Comparison of ENCODE assay signal across 16 cellular contexts in the genomic region with DNA sequence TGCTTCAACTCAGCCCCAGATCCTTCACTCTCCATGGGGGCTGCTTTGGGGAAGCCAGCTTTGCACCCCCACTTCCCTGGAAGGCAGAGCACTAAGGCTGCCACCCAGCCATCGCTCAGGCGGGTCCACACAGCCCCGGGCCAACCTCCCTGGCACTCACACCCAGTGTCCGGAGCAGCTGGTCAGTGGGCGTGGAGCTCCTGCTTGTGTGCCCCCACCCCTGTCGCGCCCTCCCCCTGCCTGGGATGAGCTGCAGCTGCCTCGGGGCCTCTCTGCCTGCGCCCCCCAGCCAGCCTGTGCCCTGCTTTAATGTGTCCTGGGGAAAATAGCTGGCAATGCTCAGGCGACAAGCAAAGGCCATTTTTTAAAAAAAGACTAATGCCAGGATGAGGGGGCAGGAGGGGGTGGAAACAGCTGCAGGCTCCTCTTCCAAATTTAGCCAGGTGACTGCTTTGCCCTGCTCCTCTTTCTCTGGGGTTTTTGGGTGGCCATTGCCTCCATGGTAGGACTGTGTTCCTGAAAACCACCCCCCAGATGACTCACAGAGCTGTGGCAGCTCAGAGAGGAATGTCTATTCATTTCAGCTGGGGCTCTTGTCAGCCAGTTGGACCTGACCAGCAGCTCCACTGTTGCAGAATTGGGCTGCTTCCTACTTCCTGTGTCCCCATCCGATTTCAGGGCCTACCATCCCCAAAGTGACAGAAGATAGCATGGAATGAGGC.
A peak's percentile ranks its signal among the peaks of the same experiment; 100 is the strongest.
DNase-seq lines count a peak whose midpoint lies in the region; ATAC-seq, FAIRE-seq and TF ChIP-seq lines count a peak whose summit lies in the region.
"Had no signal": no experiment of that assay in that cellular context is flagged by ENCODE, and none has a peak within 500 bp of the region (broad histone marks: within the 10 kb centered on the region; RNA-seq: fewer than 3 reads in every experiment).

No MANE protein-coding gene starts in this region.

- TF ChIP-seq CTCF in HepG2 (CRISPR knock-in tag; IDR thresholded peaks at IDR 0.05) (no peak), right lobe of liver (IDR thresholded peaks at IDR 0.05) (no peak), fibroblast of villous mesenchyme (IDR thresholded peaks at IDR 0.05; ENCODE audit: insufficient read depth, low read depth, low read length) (no peak)

- H3K27ac ChIP-seq in HepG2 (ENCODE audit: extremely low read length, insufficient read depth, low read length) = no peak overlapping the region
- H3K27ac ChIP-seq in right lobe of liver = no peak overlapping the region
- H3K27ac ChIP-seq: upper lobe of left lung had no signal

- ATAC-seq in HepG2 (peak; percentile 8; the same call in 1 of the 3 replicates), right lobe of liver (no peak), HG03571 (IDR thresholded peaks at IDR 0.05; ENCODE audit: unreplicated experiment) (no peak)
- ATAC-seq: GM12878 had no signal

- DNase-seq in HepG2 (ENCODE audit: low spot score) = peak; percentile 45
- DNase-seq in right lobe of liver = no peak
- peak; percentile 53 for DNase-seq in SW480 (ENCODE audit: low spot score)
- peak; percentile 22 for DNase-seq in fibroblast of villous mesenchyme (ENCODE audit: low read depth)
- peak; percentile 82 for DNase-seq in urothelium cell line (ENCODE audit: low spot score)
- no peak for DNase-seq in D341Med (ENCODE audit: low spot score)
- DNase-seq in erythroblast (lab: John Stamatoyannopoulos, UW) = no peak
- DNase-seq: 8988T; activated CD4-positive, alpha-beta memory T cell treated with anti-CD3 and anti-CD28 coated beads for 36 hours; activated effector memory CD4-positive, alpha-beta T cell treated with Interleukin-2 at 50 U/mL for 16 hours; NCI-H1105; NCI-H510A treated with DMSO at 0.1 percent for 48 hours; T1000 had no signal

- H3K4me1 ChIP-seq in HepG2 (ENCODE audit: insufficient read depth, low read length) (peaks cover 83% of the 10 kb centered on the region), right lobe of liver (no peaks in the 10 kb centered on the region)

- H4K20me1 ChIP-seq in HepG2 (ENCODE audit: insufficient read depth, low read length) = no peaks in the 10 kb centered on the region

- TF ChIP-seq POLR2A in HepG2 (IDR thresholded peaks at IDR 0.05; ENCODE audit: insufficient read depth in 1 of 2, low read depth in 2 of 2, low read length in 2 of 2) (no peak), right lobe of liver (IDR thresholded peaks at IDR 0.05) (no peak), erythroblast (IDR thresholded peaks at IDR 0.05; ENCODE audit: low read length) (no peak)

- no peak overlapping the region for H3K9ac ChIP-seq in HepG2 (ENCODE audit: insufficient read depth, low read depth, low read length)

- H3K4me3 ChIP-seq in HepG2 (replicated peaks in 1 of 3; ENCODE audit: insufficient read depth in 1 of 3, low read depth in 2 of 3, low read length in 3 of 3) (no peak overlapping the region), right lobe of liver (no peak overlapping the region), fibroblast of villous mesenchyme (ENCODE audit: low read depth, low read length) (no peak overlapping the region)
- H3K4me3 ChIP-seq: GM12878, upper lobe of left lung had no signal

- POLR2A ChIA-PET in HepG2 (lab: Yijun Ruan, JAX) = interaction anchor here (1.0 to 7.0 kb wide), 3 partner anchors 12 to 65 kb away, joined by 3 to 56 read pairs (median 4); partner anchors contain the start of gene CEMIP

- no peaks in the 10 kb centered on the region for H3K79me2 ChIP-seq in HepG2 (ENCODE audit: insufficient read depth, low read length)

- BruUV-seq in HepG2 (replicated peaks; lab: Mats Ljungman, UMichigan) = no TSS peak

- no peaks in the 10 kb centered on the region for H3K27me3 ChIP-seq in HepG2 (ENCODE audit: control insufficient read depth in 1 of 2, insufficient read depth in 2 of 2, low read length in 2 of 2)
- no peaks in the 10 kb centered on the region for H3K27me3 ChIP-seq in right lobe of liver
- H3K27me3 ChIP-seq: upper lobe of left lung had no signal

- WGBS in HepG2 (ENCODE audit: low lambda C conversion rate) = 78% methylated on average over 2 of the region's 11 CpGs
- 60% methylated on average over 1 of the region's 11 CpGs for WGBS in right lobe of liver (ENCODE audit: insufficient coverage, low coverage, low lambda C conversion rate, missing lambda C conversion rate)

- no peak overlapping the region for H3K4me2 ChIP-seq in HepG2 (ENCODE audit: low read depth, low read length)

- TF ChIP-seq EP300 in HepG2 (IDR thresholded peaks at IDR 0.05; ENCODE audit: low read depth in 2 of 2, low read length in 2 of 2) = no peak
- TF ChIP-seq EP300 in HepG2 (CRISPR knock-in tag; IDR thresholded peaks at IDR 0.05; ENCODE audit: borderline replicate concordance) = no peak

- in situ Hi-C loops in HepG2 (cut with HindIII; ENCODE audit: extremely low pct_ligation_motif_present, low pct_unique_long_range_greater_than_20kb) = no loop called here

- FAIRE-seq in HepG2 (lab: Jason Lieb, UNC) (no peak), urothelium cell line (lab: Jason Lieb, UNC) (peak; percentile 77)
- FAIRE-seq: GM12878 had no signal

- H3K9me3 ChIP-seq in HepG2 (ENCODE audit: low read length) (no peaks in the 10 kb centered on the region), right lobe of liver (no peaks in the 10 kb centered on the region)
- H3K9me3 ChIP-seq: upper lobe of left lung had no signal

- peaks cover 9 to 19% of the 10 kb centered on the region in 2 experiments for H3K36me3 ChIP-seq in HepG2 (replicated peaks in 1 of 2; ENCODE audit: control insufficient read depth in 1 of 2, insufficient read depth in 2 of 2, low read length in 2 of 2)
- no peaks in the 10 kb centered on the region for H3K36me3 ChIP-seq in right lobe of liver
- H3K36me3 ChIP-seq: upper lobe of left lung had no signal

- no peak overlapping the region for H2AFZ ChIP-seq in HepG2 (ENCODE audit: low read length)

- intact Hi-C loops in HepG2 (cut with micrococcal nuclease; ENCODE audit: unreplicated experiment) (no loop called here), right lobe of liver (cut with DNase I) (no loop called here)

- CTCF ChIA-PET in HepG2 (lab: Yijun Ruan, JAX; ENCODE audit: low intra/inter-chr PET ratio, low total read pairs) = no interaction called here

- no peak for TF ChIP-seq RAD21 in HepG2 (CRISPR knock-in tag; IDR thresholded peaks at IDR 0.05)

TF ChIP-seq in HepG2, 621 proteins besides CTCF, POLR2A, EP300 and RAD21 (continues in another document):
- TF ChIP-seq TFAP4 (IDR thresholded peaks at IDR 0.05; ENCODE audit: borderline replicate concordance, low read depth) (0 out of 2 replicates have a peak, but pooled peaks have one; percentile 41), POLR2AphosphoS5 (IDR thresholded peaks at IDR 0.05; ENCODE audit: low read depth, low read length) (no peak), YEATS4 (CRISPR knock-in tag; IDR thresholded peaks at IDR 0.05; ENCODE audit: borderline replicate concordance) (no peak), SKI (IDR thresholded peaks at IDR 0.05; ENCODE audit: partially characterized antibody) (no peak), ZNF619 (CRISPR knock-in tag; IDR thresholded peaks at IDR 0.05) (no peak), KDM6A (CRISPR knock-in tag; IDR thresholded peaks at IDR 0.05; ENCODE audit: low read depth) (no peak), ZSCAN29 (CRISPR knock-in tag; conservative IDR thresholded peaks at IDR 0.05) (no peak), HNRNPL (IDR thresholded peaks at IDR 0.05; ENCODE audit: low read depth, low read length) (0 out of 2 replicates have a peak, but pooled peaks have one; percentile 28), HNF4G (IDR thresholded peaks at IDR 0.05; ENCODE audit: borderline replicate concordance, low read depth, low read length) (no peak), HNF4G (CRISPR knock-in tag; IDR thresholded peaks at IDR 0.05; ENCODE audit: borderline replicate concordance, low read depth) (no peak), SMARCC2 (IDR thresholded peaks at IDR 0.05) (no peak), ZNF709 (CRISPR knock-in tag; IDR thresholded peaks at IDR 0.05) (no peak), RBFOX2 (IDR thresholded peaks at IDR 0.05; ENCODE audit: low read depth, low read length) (no peak), TEAD3 (CRISPR knock-in tag; optimal IDR thresholded peaks at IDR 0.05; ENCODE audit: borderline replicate concordance) (peak; percentile 13), FOSL2 (CRISPR knock-in tag; IDR thresholded peaks at IDR 0.05) (peak; percentile 82)
- TF ChIP-seq, protein P1, sequence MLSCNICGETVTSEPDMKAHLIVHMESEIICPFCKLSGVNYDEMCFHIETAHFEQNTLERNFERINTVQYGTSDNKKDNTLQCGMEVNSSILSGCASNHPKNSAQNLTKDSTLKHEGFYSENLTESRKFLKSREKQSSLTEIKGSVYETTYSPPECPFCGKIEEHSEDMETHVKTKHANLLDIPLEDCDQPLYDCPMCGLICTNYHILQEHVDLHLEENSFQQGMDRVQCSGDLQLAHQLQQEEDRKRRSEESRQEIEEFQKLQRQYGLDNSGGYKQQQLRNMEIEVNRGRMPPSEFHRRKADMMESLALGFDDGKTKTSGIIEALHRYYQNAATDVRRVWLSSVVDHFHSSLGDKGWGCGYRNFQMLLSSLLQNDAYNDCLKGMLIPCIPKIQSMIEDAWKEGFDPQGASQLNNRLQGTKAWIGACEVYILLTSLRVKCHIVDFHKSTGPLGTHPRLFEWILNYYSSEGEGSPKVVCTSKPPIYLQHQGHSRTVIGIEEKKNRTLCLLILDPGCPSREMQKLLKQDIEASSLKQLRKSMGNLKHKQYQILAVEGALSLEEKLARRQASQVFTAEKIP (CRISPR knock-in tag; IDR thresholded peaks at IDR 0.05; ENCODE audit: borderline replicate concordance) = no peak
- TF ChIP-seq, protein P2, sequence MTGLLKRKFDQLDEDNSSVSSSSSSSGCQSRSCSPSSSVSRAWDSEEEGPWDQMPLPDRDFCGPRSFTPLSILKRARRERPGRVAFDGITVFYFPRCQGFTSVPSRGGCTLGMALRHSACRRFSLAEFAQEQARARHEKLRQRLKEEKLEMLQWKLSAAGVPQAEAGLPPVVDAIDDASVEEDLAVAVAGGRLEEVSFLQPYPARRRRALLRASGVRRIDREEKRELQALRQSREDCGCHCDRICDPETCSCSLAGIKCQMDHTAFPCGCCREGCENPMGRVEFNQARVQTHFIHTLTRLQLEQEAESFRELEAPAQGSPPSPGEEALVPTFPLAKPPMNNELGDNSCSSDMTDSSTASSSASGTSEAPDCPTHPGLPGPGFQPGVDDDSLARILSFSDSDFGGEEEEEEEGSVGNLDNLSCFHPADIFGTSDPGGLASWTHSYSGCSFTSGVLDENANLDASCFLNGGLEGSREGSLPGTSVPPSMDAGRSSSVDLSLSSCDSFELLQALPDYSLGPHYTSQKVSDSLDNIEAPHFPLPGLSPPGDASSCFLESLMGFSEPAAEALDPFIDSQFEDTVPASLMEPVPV (CRISPR knock-in tag; IDR thresholded peaks at IDR 0.05) = no peak

Comparison
In these comparisons a context has a peak if more than half of its experiments do, and no peak if none do; other contexts are left out.
1. DNase-seq: peak in HepG2 (single experiment), SW480 (single experiment), fibroblast of villous mesenchyme (single experiment) and urothelium cell line (single experiment); none in right lobe of liver (0 of 3), D341Med (single experiment) and erythroblast (0 of 2).